In the genomic region with DNA sequence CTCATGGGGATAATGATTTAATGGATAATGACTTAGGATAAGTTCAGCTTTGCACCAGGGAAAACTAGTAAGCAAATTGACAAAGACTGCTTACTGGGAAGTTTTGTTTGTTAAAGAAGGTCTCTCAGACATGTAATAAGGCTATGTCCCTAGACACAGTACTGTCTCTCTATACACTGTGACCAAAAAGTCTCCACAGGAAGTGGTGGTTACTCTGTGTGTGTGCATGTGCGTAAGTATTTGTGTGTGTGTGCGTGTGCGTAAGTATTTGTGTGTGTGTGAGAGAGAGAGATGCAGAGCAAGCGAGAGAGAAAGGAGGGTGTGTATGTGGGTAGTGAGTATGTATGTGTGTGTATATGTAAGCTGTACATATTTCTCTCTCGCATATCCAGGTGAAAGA, we compare ENCODE assay signal across 16 cellular contexts.
DNase-seq lines count a peak whose midpoint lies in the region; ATAC-seq and TF ChIP-seq lines count a peak whose summit lies in the region.
"Had no signal": no experiment of that assay in that cellular context is flagged by ENCODE, and none has a peak within 500 bp of the region (broad histone marks: within the 10 kb centered on the region; RNA-seq: fewer than 3 reads in every experiment).

No MANE protein-coding gene starts in this region.

- no peak overlapping the region for H3K9ac ChIP-seq in BLaER1

- H3K36me3 ChIP-seq in BLaER1 (no peaks in the 10 kb centered on the region), H7 (replicated peaks; ENCODE audit: control insufficient read depth, insufficient read depth, low read length) (no peaks in the 10 kb centered on the region)

- no peaks in the 10 kb centered on the region for H3K36me3 Mint-ChIP-seq in nephron (ENCODE audit: low read depth)
- H3K36me3 Mint-ChIP-seq: CD8-positive, alpha-beta T cell had no signal

- no peaks in the 10 kb centered on the region for H4K20me1 ChIP-seq in BLaER1

- DNase-seq in H4 (ENCODE audit: low spot score) (peak; percentile 5), omental fat pad (ENCODE audit: low spot score) (no peak), H7 (no peak)
- DNase-seq: CD8-positive, alpha-beta T cell; KBM-7; NCI-H1105; NCI-H1694 treated with DMSO at 0.1 percent for 48 hours; NCI-H345; NCI-H69; PC-3 had no signal

- H3K4me1 Mint-ChIP-seq in nephron, result peaks cover 21% of the 10 kb centered on the region

- no peaks in the 10 kb centered on the region for H3K27me3 Mint-ChIP-seq in nephron (ENCODE audit: low read depth)

- TF ChIP-seq CTCF in VCaP (conservative IDR thresholded peaks at IDR 0.05) (no peak), nephron (IDR thresholded peaks at IDR 0.05; ENCODE audit: unreplicated experiment in 3 of 3) (no peak), omental fat pad (IDR thresholded peaks at IDR 0.05) (no peak)

- no peak overlapping the region for H3K27ac ChIP-seq in BLaER1
- H3K27ac ChIP-seq in VCaP, result peak overlapping the region; percentile 44; the same call in 1 of the 2 replicates
- H3K27ac ChIP-seq: SK-N-MC had no signal

- ATAC-seq in omental fat pad (ENCODE audit: low FRiP score), result no peak
- ATAC-seq in GM18498 (IDR thresholded peaks at IDR 0.05; ENCODE audit: unreplicated experiment), result no peak
- ATAC-seq: CD8-positive, alpha-beta T cell; HCT116; PC-3 had no signal

- peaks cover 16% of the 10 kb centered on the region for H3K4me1 ChIP-seq in BLaER1

- no peak overlapping the region for H3K4me3 Mint-ChIP-seq in nephron
- H3K4me3 Mint-ChIP-seq: CD8-positive, alpha-beta T cell had no signal

- H3K27ac Mint-ChIP-seq in nephron, result peak overlapping the region; percentile 24 to 55 (median 36)
- H3K27ac Mint-ChIP-seq: CD8-positive, alpha-beta T cell had no signal

- 0 out of 2 replicates have a peak, but pooled peaks cover 6% of the 10 kb centered on the region for H3K9me3 ChIP-seq in BLaER1

- peak overlapping the region; percentile 42 for H3K4me2 ChIP-seq in BLaER1

- no peaks in the 10 kb centered on the region for H3K9me3 Mint-ChIP-seq in nephron
- H3K9me3 Mint-ChIP-seq: CD8-positive, alpha-beta T cell had no signal

- no peaks in the 10 kb centered on the region for H3K27me3 ChIP-seq in BLaER1
- H3K27me3 ChIP-seq in H7 (ENCODE audit: control insufficient read depth, insufficient read depth, low read length), result no peaks in the 10 kb centered on the region

- no peak overlapping the region for H3K4me3 ChIP-seq in BLaER1
- H3K4me3 ChIP-seq in H7 (ENCODE audit: insufficient read depth, low read depth, low read length), result no peak overlapping the region
- H3K4me3 ChIP-seq: SK-N-MC had no signal
